2 cellular contexts compared by ENCODE assay signal in genomic region chrX:17484592-17484991, GRCh38.
TF ChIP-seq lines count a peak whose summit lies in the region.

No MANE protein-coding gene starts in this region.

TF ChIP-seq in GM23338, 12 proteins besides CTCF, POLR2A, EP300 and RAD21:
- TF ChIP-seq ZNF462 (CRISPR knock-in tag; IDR thresholded peaks at IDR 0.05) (peak; percentile 61; the same call in 1 of the 2 replicates), ZNF331 (CRISPR knock-in tag; IDR thresholded peaks at IDR 0.05; ENCODE audit: low read depth) (no peak)

TF ChIP-seq in WTC11, 78 proteins besides CTCF, POLR2A, EP300 and RAD21 (continued from another document):
- no peak for TF ChIP-seq HMGXB4 (CRISPR knock-in tag; IDR thresholded peaks at IDR 0.05)
